ENCODE assay signal across 24 cellular contexts in genomic region chr16:52071101-52071500, GRCh38.
A peak's percentile ranks its signal among the peaks of the same experiment; 100 is the strongest.
DNase-seq lines count a peak whose midpoint lies in the region; ATAC-seq, FAIRE-seq and TF ChIP-seq lines count a peak whose summit lies in the region.
"Had no signal": no experiment of that assay in that cellular context is flagged by ENCODE, and none has a peak within 500 bp of the region (broad histone marks: within the 10 kb centered on the region; RNA-seq: fewer than 3 reads in every experiment).

No MANE protein-coding gene starts in this region.

- H3K27me3 ChIP-seq in mesendoderm (ENCODE audit: insufficient read depth, low read length, poor library complexity), result no peaks in the 10 kb centered on the region
- H3K27me3 ChIP-seq: BE2C; BLaER1 treated with 17β-estradiol and CSF1 and Interleukin-3, amounts not matched to agents 10 nM and 100 nM had no signal

- H3K4ac ChIP-seq in mesendoderm (ENCODE audit: low read depth, low read length), result no peak overlapping the region

- no peak overlapping the region for H3K4me2 ChIP-seq in mesendoderm (ENCODE audit: low read length)
- H3K4me2 ChIP-seq: A549; BLaER1 treated with 17β-estradiol and CSF1 and Interleukin-3, amounts not matched to agents 10 nM and 100 nM had no signal

- no peak overlapping the region for H3K4me3 ChIP-seq in mesendoderm (ENCODE audit: low read length)
- H3K4me3 ChIP-seq: A549; BLaER1 treated with 17β-estradiol and CSF1 and Interleukin-3, amounts not matched to agents 10 nM and 100 nM; HAP-1 had no signal

- H3K23ac ChIP-seq in mesendoderm (ENCODE audit: low read length), result no peak overlapping the region

- H2AK5ac ChIP-seq in mesendoderm (ENCODE audit: low read length), result no peak overlapping the region

- no peak overlapping the region for H3K18ac ChIP-seq in mesendoderm (ENCODE audit: low read length)

- ATAC-seq in HG03135 (IDR thresholded peaks at IDR 0.05; ENCODE audit: unreplicated experiment), result no peak
- ATAC-seq: A549 had no signal

- H3K79me1 ChIP-seq in mesendoderm (ENCODE audit: low read length), result no peaks in the 10 kb centered on the region

- WGBS in mesendoderm (ENCODE audit: extremely low coverage, insufficient coverage, low lambda C conversion rate), result no CpG with 5 or more reads among the region's 4 CpGs

- peak overlapping the region; percentile 15; the same call in 1 of the 2 replicates for H3K27ac ChIP-seq in VCaP
- H3K27ac ChIP-seq in mesendoderm (ENCODE audit: low read depth, low read length), result no peak overlapping the region
- H3K27ac ChIP-seq: A549; BLaER1 treated with 17β-estradiol and CSF1 and Interleukin-3, amounts not matched to agents 10 nM and 100 nM had no signal

- H3K56ac ChIP-seq in mesendoderm (ENCODE audit: low read length), result no peak overlapping the region

- no peak overlapping the region for H4K8ac ChIP-seq in mesendoderm (ENCODE audit: low read depth, low read length)

- no peak for FAIRE-seq in frontal cortex (lab: Jason Lieb, UNC)
- FAIRE-seq: A549, D721Med, G401.6, GM12892, H54 had no signal

- no peak overlapping the region for H2BK120ac ChIP-seq in mesendoderm (ENCODE audit: low read depth, low read length)

- no peak for TF ChIP-seq CTCF in VCaP (conservative IDR thresholded peaks at IDR 0.05)

- no peak overlapping the region for H4K5ac ChIP-seq in mesendoderm (ENCODE audit: low read length)

- H3K79me2 ChIP-seq in mesendoderm (ENCODE audit: control insufficient read depth, insufficient read depth, low read length), result no peaks in the 10 kb centered on the region

- H2BK5ac ChIP-seq in mesendoderm (ENCODE audit: low read length), result no peak overlapping the region

- no peak overlapping the region for H2BK15ac ChIP-seq in mesendoderm (replicated peaks; ENCODE audit: low read depth)

- DNase-seq in DMS53 (lab: John Stamatoyannopoulos, UW) (peak; percentile 67), DMS53 treated with DMSO at 0.1 percent for 48 hours (lab: John Stamatoyannopoulos, UW; ENCODE audit: unreplicated experiment) (no peak), mesendoderm (peak; percentile 11), glomerular visceral epithelial cell (ENCODE audit: extremely low spot score) (no peak), frontal cortex (ENCODE audit: low spot score in 2 of 2) (no peak)
- DNase-seq: 8988T; ACHN; AML-193; BE2C; CD4-positive, alpha-beta T cell; CD8-positive, alpha-beta memory T cell; DMS 273 treated with DMSO at 0.1 percent for 48 hours; DND-41; GOT3; HFFc6 had no signal

- no peaks in the 10 kb centered on the region for H3K36me3 ChIP-seq in mesendoderm (ENCODE audit: control insufficient read depth, insufficient read depth, low read length)
- H3K36me3 ChIP-seq: BE2C; BLaER1 treated with 17β-estradiol and CSF1 and Interleukin-3, amounts not matched to agents 10 nM and 100 nM; HAP-1 had no signal

- H3K9ac ChIP-seq in mesendoderm (ENCODE audit: low read length), result no peak overlapping the region
- H3K9ac ChIP-seq: BLaER1 treated with 17β-estradiol and CSF1 and Interleukin-3, amounts not matched to agents 10 nM and 100 nM had no signal

- no peaks in the 10 kb centered on the region for H3K4me1 ChIP-seq in mesendoderm (ENCODE audit: control insufficient read depth, low read depth, low read length)
- H3K4me1 ChIP-seq: A549, BE2C had no signal

Comparison
In these comparisons a context has a peak if more than half of its experiments do, and no peak if none do; other contexts are left out.
1. DNase-seq: peak in DMS53 (single experiment) and mesendoderm (single experiment); none in DMS53 treated with DMSO at 0.1 percent for 48 hours (single experiment), glomerular visceral epithelial cell (single experiment) and frontal cortex (0 of 2).